16 cellular contexts compared by ENCODE assay signal in genomic region chr3:71492566-71492965, GRCh38.
DNase-seq lines count a peak whose midpoint lies in the region; ATAC-seq and TF ChIP-seq lines count a peak whose summit lies in the region.
"Had no signal": no experiment of that assay in that cellular context is flagged by ENCODE, and none has a peak within 500 bp of the region (broad histone marks: within the 10 kb centered on the region; RNA-seq: fewer than 3 reads in every experiment).

No MANE protein-coding gene starts in this region.

- H3K9me3 ChIP-seq in thymus (ENCODE audit: control insufficient read depth), result no peaks in the 10 kb centered on the region
- H3K9me3 ChIP-seq: BE2C had no signal

- POLR2A ChIA-PET in activated B cell treated with CpG ODN at 0.5 μM for 24 hours (lab: Charles Lee), result no interaction called here

- H3K36me3 ChIP-seq in thymus (ENCODE audit: control insufficient read depth, insufficient read depth), result no peaks in the 10 kb centered on the region
- H3K36me3 ChIP-seq: adrenal gland, BE2C had no signal

- H3K27me3 ChIP-seq in thymus (ENCODE audit: control insufficient read depth, insufficient read depth), result no peaks in the 10 kb centered on the region
- H3K27me3 ChIP-seq: adrenal gland, BE2C, heart left ventricle had no signal

- peak overlapping the region; percentile 94 for H3K27ac Mint-ChIP-seq in stimulated activated naive CD8-positive, alpha-beta T cell treated with anti-CD3 and anti-CD28 coated beads, Interleukin-15, Interleukin-2, amounts not matched to agents 100 ng/mL and 50 ng/mL, for 24 hours
- H3K27ac Mint-ChIP-seq in activated B cell treated with CpG ODN at 0.5 μM for 24 hours, result peak overlapping the region; percentile 77
- H3K27ac Mint-ChIP-seq in central memory CD8-positive, alpha-beta T cell (ENCODE audit: low read depth), result peak overlapping the region; percentile 95
- H3K27ac Mint-ChIP-seq: H9, type B pancreatic cell had no signal

- H3K4me3 ChIP-seq in thymus (ENCODE audit: low read length), result no peak overlapping the region
- H3K4me3 ChIP-seq: adrenal gland, lung had no signal

- no peak for DNase-seq in stimulated activated naive CD8-positive, alpha-beta T cell treated with anti-CD3 and anti-CD28 coated beads, Interleukin-15, Interleukin-2, amounts not matched to agents 100 U/mL and 50 U/mL, for 24 hours
- DNase-seq in activated B cell treated with CpG ODN at 0.5 μM for 24 hours (no peak), kidney glomerular epithelial cell (lab: John Stamatoyannopoulos, UW) (no peak)
- DNase-seq in central memory CD8-positive, alpha-beta T cell (ENCODE audit: low spot score in 2 of 2), result peak in 1 of 2 donors; percentile 21
- DNase-seq in activated CD4-positive, CD25-positive, alpha-beta regulatory T cell treated with anti-CD3 and anti-CD28 coated beads, Interleukin-2, amount 50 U/mL, for 72 hours, result no peak
- DNase-seq: adrenal gland, BE2C, H9, heart left ventricle, KBM-7, NCI-H510A treated with DMSO at 0.1 percent for 48 hours had no signal

- no peak for TF ChIP-seq CTCF in activated B cell treated with CpG ODN at 0.5 μM for 24 hours (IDR thresholded peaks at IDR 0.05)

- no peaks in the 10 kb centered on the region for H3K4me1 ChIP-seq in thymus (ENCODE audit: control insufficient read depth, insufficient read depth, low read length)
- H3K4me1 ChIP-seq: BE2C had no signal

- CTCF ChIA-PET in activated B cell treated with CpG ODN at 0.5 μM for 24 hours (lab: Charles Lee), result no interaction called here

- H3K9me3 Mint-ChIP-seq in stimulated activated naive CD8-positive, alpha-beta T cell treated with anti-CD3 and anti-CD28 coated beads, Interleukin-15, Interleukin-2, amounts not matched to agents 100 ng/mL and 50 ng/mL, for 24 hours, result peaks cover 11% of the 10 kb centered on the region
- H3K9me3 Mint-ChIP-seq in activated B cell treated with CpG ODN at 0.5 μM for 24 hours, result peaks cover 6% of the 10 kb centered on the region
- H3K9me3 Mint-ChIP-seq in central memory CD8-positive, alpha-beta T cell, result no peaks in the 10 kb centered on the region

- peaks cover 33% of the 10 kb centered on the region for H3K36me3 Mint-ChIP-seq in stimulated activated naive CD8-positive, alpha-beta T cell treated with anti-CD3 and anti-CD28 coated beads, Interleukin-15, Interleukin-2, amounts not matched to agents 100 ng/mL and 50 ng/mL, for 24 hours (ENCODE audit: low read depth)
- H3K36me3 Mint-ChIP-seq in activated B cell treated with CpG ODN at 0.5 μM for 24 hours (ENCODE audit: low read depth), result peaks cover 36% of the 10 kb centered on the region
- peaks cover 15% of the 10 kb centered on the region for H3K36me3 Mint-ChIP-seq in central memory CD8-positive, alpha-beta T cell (ENCODE audit: insufficient read depth)

- H3K4me1 Mint-ChIP-seq in stimulated activated naive CD8-positive, alpha-beta T cell treated with anti-CD3 and anti-CD28 coated beads, Interleukin-15, Interleukin-2, amounts not matched to agents 100 ng/mL and 50 ng/mL, for 24 hours (ENCODE audit: low read depth), result peaks cover 95% of the 10 kb centered on the region
- peaks cover 74% of the 10 kb centered on the region for H3K4me1 Mint-ChIP-seq in activated B cell treated with CpG ODN at 0.5 μM for 24 hours
- peaks cover 78% of the 10 kb centered on the region for H3K4me1 Mint-ChIP-seq in central memory CD8-positive, alpha-beta T cell

- peak overlapping the region; percentile 79 for H3K4me3 Mint-ChIP-seq in stimulated activated naive CD8-positive, alpha-beta T cell treated with anti-CD3 and anti-CD28 coated beads, Interleukin-15, Interleukin-2, amounts not matched to agents 100 ng/mL and 50 ng/mL, for 24 hours
- H3K4me3 Mint-ChIP-seq in activated B cell treated with CpG ODN at 0.5 μM for 24 hours, result no peak overlapping the region
- H3K4me3 Mint-ChIP-seq in central memory CD8-positive, alpha-beta T cell, result peak overlapping the region; percentile 81
- H3K4me3 Mint-ChIP-seq: H9, type B pancreatic cell had no signal

- intact Hi-C loops in activated B cell treated with CpG ODN at 0.5 μM for 24 hours (cut with micrococcal nuclease), result no loop called here

- H3K27ac ChIP-seq in thymus (ENCODE audit: low read depth), result peak overlapping the region; percentile 31
- H3K27ac ChIP-seq: adrenal gland had no signal

- no peak for ATAC-seq in stimulated activated naive CD8-positive, alpha-beta T cell treated with anti-CD3 and anti-CD28 coated beads, Interleukin-15, Interleukin-2, amounts not matched to agents 100 U/mL and 50 U/mL, for 24 hours
- ATAC-seq in activated B cell treated with CpG ODN at 0.5 μM for 24 hours (ENCODE audit: low read depth) (no peak), esophagus mucosa (no peak)
- peak; percentile 39 for ATAC-seq in central memory CD8-positive, alpha-beta T cell (replicated peaks; ENCODE audit: extremely low read depth, poor library complexity, severe bottlenecking)
- ATAC-seq: heart left ventricle had no signal

- H3K27me3 Mint-ChIP-seq in stimulated activated naive CD8-positive, alpha-beta T cell treated with anti-CD3 and anti-CD28 coated beads, Interleukin-15, Interleukin-2, amounts not matched to agents 100 ng/mL and 50 ng/mL, for 24 hours, result no peaks in the 10 kb centered on the region
- H3K27me3 Mint-ChIP-seq in activated B cell treated with CpG ODN at 0.5 μM for 24 hours, result no peaks in the 10 kb centered on the region
- H3K27me3 Mint-ChIP-seq in central memory CD8-positive, alpha-beta T cell, result no peaks in the 10 kb centered on the region
- H3K27me3 Mint-ChIP-seq: type B pancreatic cell had no signal
